ENCODE assay signal across 23 cellular contexts in genomic region chr6:41931792-41932191, GRCh38. TPM values are rescaled to one million over a fixed set of nuclear protein-coding genes. Genes with fewer than 3 reads are reported as not detected.
A peak's percentile ranks its signal among the peaks of the same experiment; 100 is the strongest.
DNase-seq lines count a peak whose midpoint lies in the region; ATAC-seq, FAIRE-seq and TF ChIP-seq lines count a peak whose summit lies in the region.
"Had no signal": no experiment of that assay in that cellular context is flagged by ENCODE, and none has a peak within 500 bp of the region (broad histone marks: within the 10 kb centered on the region; RNA-seq: fewer than 3 reads in every experiment).

No MANE protein-coding gene starts in this region.

- H3K36me3 ChIP-seq in ACC112 (ENCODE audit: insufficient read depth, low read length), result peaks cover 63% of the 10 kb centered on the region
- H3K36me3 ChIP-seq in K562 (ENCODE audit: control insufficient read depth, insufficient read depth, low read length), result peaks cover 98% of the 10 kb centered on the region

- no peaks in the 10 kb centered on the region for H3K27me3 Mint-ChIP-seq in T-helper 1 cell treated with Interleukin-12 subunit alpha and Interleukin-12 subunit beta and Interleukin-4 antibody, amounts not matched to agents 30 μg/mL and 1 μg/mL, for 36 hours (ENCODE audit: low read depth)
- no peaks in the 10 kb centered on the region for H3K27me3 Mint-ChIP-seq in T-cell

- H3K27ac ChIP-seq in ACC112 (ENCODE audit: low read depth, low read length) (0 out of 2 replicates have a peak overlapping the region, but pooled peaks have one; percentile 20), K562 (ENCODE audit: extremely low read depth, low read depth, low read length) (no peak overlapping the region)
- H3K27ac ChIP-seq: 22Rv1, brain microvascular endothelial cell had no signal

- no peaks in the 10 kb centered on the region for H3K9me3 ChIP-seq in K562 (replicated peaks; ENCODE audit: control insufficient read depth, insufficient read depth, low read depth, low read length)
- H3K9me3 ChIP-seq: SK-N-SH had no signal

- POLR2A ChIA-PET in T-cell (lab: Charles Lee) (no interaction called here), K562 (lab: Yijun Ruan, JAX) (interaction anchor here (0.6 to 13.7 kb wide), 5 partner anchors 5 to 117 kb away, joined by 3 to 166 read pairs (median 3); partner anchors contain the start of genes BYSL, CCND3 and MED20)

- H3K9me1 ChIP-seq in K562 (ENCODE audit: control insufficient read depth, insufficient read depth, low read length), result peaks cover 4% of the 10 kb centered on the region

- intact Hi-C loops in K562 (cut with micrococcal nuclease), result loop anchor here (10.0 kb wide), 1 partner anchor 263 kb away; the partner anchor contains the start of gene GUCA1B

- H3K4me3 Mint-ChIP-seq in T-helper 1 cell treated with Interleukin-12 subunit alpha and Interleukin-12 subunit beta and Interleukin-4 antibody, amounts not matched to agents 30 μg/mL and 1 μg/mL, for 36 hours, result no peak overlapping the region
- no peak overlapping the region for H3K4me3 Mint-ChIP-seq in T-cell

- ATAC-seq in T-cell (replicated peaks in 1 of 4), result no peak
- ATAC-seq in K562, result no peak
- no peak for ATAC-seq in activated CD4-positive, CD25-positive, alpha-beta regulatory T cell treated with anti-CD3 and anti-CD28 coated beads, Interleukin-2, amount 50 U/mL, for 24 hours
- ATAC-seq: HCT116 had no signal

- H2AFZ ChIP-seq in ACC112 (ENCODE audit: low read length, unreplicated experiment) (no peak overlapping the region), K562 (ENCODE audit: low read depth, low read length) (no peak overlapping the region)

- H3K79me2 ChIP-seq in ACC112 (ENCODE audit: control insufficient read depth, insufficient read depth, low read length, unreplicated experiment), result peaks cover 26% of the 10 kb centered on the region
- H3K79me2 ChIP-seq in K562 (ENCODE audit: control insufficient read depth, insufficient read depth, low read length), result peaks cover 49% of the 10 kb centered on the region

- no peak for TF ChIP-seq RAD21 in K562 (CRISPR knock-in tag; conservative IDR thresholded peaks at IDR 0.05 in 1 of 2, IDR thresholded peaks at IDR 0.05 in 1 of 2)

- H3K4me1 ChIP-seq in ACC112 (ENCODE audit: control insufficient read depth, insufficient read depth, low read length, unreplicated experiment) (peaks cover 44% of the 10 kb centered on the region), K562 (replicated peaks in 1 of 2; ENCODE audit: control insufficient read depth in 2 of 2, insufficient read depth in 2 of 2, low read length in 2 of 2) (peaks cover 17 to 21% of the 10 kb centered on the region in 2 experiments)

- TF ChIP-seq EP300 in K562 (IDR thresholded peaks at IDR 0.05; ENCODE audit: low read length), result no peak

- H3K27me3 ChIP-seq in ACC112 (ENCODE audit: insufficient read depth, low read length) (no peaks in the 10 kb centered on the region), K562 (ENCODE audit: control insufficient read depth in 2 of 2, insufficient read depth in 2 of 2, low read length in 2 of 2) (no peaks in the 10 kb centered on the region)
- H3K27me3 ChIP-seq: brain microvascular endothelial cell had no signal

- 55% methylated on average over 2 of the region's 2 CpGs for WGBS in K562 (ENCODE audit: insufficient coverage, low coverage, missing lambda C conversion rate)

- H3K27ac Mint-ChIP-seq in T-helper 1 cell treated with Interleukin-12 subunit alpha and Interleukin-12 subunit beta and Interleukin-4 antibody, amounts not matched to agents 30 μg/mL and 1 μg/mL, for 36 hours, result peak overlapping the region; percentile 60
- peak overlapping the region; percentile 11 to 30 for H3K27ac Mint-ChIP-seq in T-cell

- H3K4me2 ChIP-seq in K562 (ENCODE audit: insufficient read depth, low read length), result no peak overlapping the region
- H3K4me2 ChIP-seq: SK-N-SH had no signal

- peaks cover 18% of the 10 kb centered on the region for H4K20me1 ChIP-seq in K562 (replicated peaks; ENCODE audit: control insufficient read depth, insufficient read depth, low read length)

- TF ChIP-seq POLR2A in K562 (conservative IDR thresholded peaks at IDR 0.05), result peak; percentile 31; the same call in 1 of the 2 replicates

- FAIRE-seq in K562 (lab: Jason Lieb, UNC), result no peak
- FAIRE-seq: colon, GM19239, small intestine had no signal

- H3K4me1 Mint-ChIP-seq in T-helper 1 cell treated with Interleukin-12 subunit alpha and Interleukin-12 subunit beta and Interleukin-4 antibody, amounts not matched to agents 30 μg/mL and 1 μg/mL, for 36 hours (ENCODE audit: low read depth), result peaks cover 53% of the 10 kb centered on the region
- H3K4me1 Mint-ChIP-seq in T-cell, result peaks cover 33 to 49% (median 47%) of the 10 kb centered on the region in 3 donors

- DNase-seq in T-helper 1 cell, result no peak
- no peak for DNase-seq in T-cell
- no peak for DNase-seq in K562 (ENCODE audit: extremely low read depth in 1 of 4, low spot score in 3 of 4)
- DNase-seq in hypothalamus (lab: John Stamatoyannopoulos, UW), result no peak
- DNase-seq in SK-N-DZ (ENCODE audit: low spot score), result no peak
- DNase-seq: activated CD4-positive, alpha-beta T cell treated with anti-CD3 and anti-CD28 coated beads for 1 hour; brain microvascular endothelial cell; KBM-7; NCI-H2171 treated with DMSO at 0.1 percent for 48 hours; NCI-H526 treated with DMSO at 0.1 percent for 48 hours; RPMI8226; SK-N-SH; small intestine; stimulated activated CD4-positive, alpha-beta T cell treated with anti-CD3 and anti-CD28 coated beads, Interleukin-2, amount 100 ng/mL, for 48 hours; trophoblast cell had no signal

- H3K9ac ChIP-seq in K562 (ENCODE audit: insufficient read depth in 1 of 2, low read depth in 2 of 2, low read length in 2 of 2), result no peak overlapping the region
- H3K9ac ChIP-seq: SK-N-SH had no signal

- in situ Hi-C loops in K562 (cut with MboI), result no loop called here

- CTCF ChIA-PET in T-cell (lab: Charles Lee) (interaction anchor here (0.6 to 1.2 kb wide), 2 partner anchors 10 to 70 kb away, joined by 5 to 8 read pairs; partner anchors contain the start of genes BYSL (in 1 of the 2) and MED20 (in 1 of the 2)), K562 (lab: Yijun Ruan, JAX; ENCODE audit: low intra/inter-chr PET ratio) (interaction anchor here (0.6 to 0.7 kb wide), 2 partner anchors 114 to 485 kb away, joined by 3 read pairs; no protein-coding TSS in a partner anchor)

- H3K4me3 ChIP-seq in ACC112 (ENCODE audit: low read depth, low read length) (no peak overlapping the region), K562 (no peak overlapping the region)
- H3K4me3 ChIP-seq: lung had no signal

- no peak for TF ChIP-seq CTCF in K562 (IDR thresholded peaks at IDR 0.05 in 2 of 3, conservative IDR thresholded peaks at IDR 0.05 in 1 of 3; ENCODE audit: insufficient read depth in 2 of 3, low read depth in 1 of 3, low read length in 3 of 3)

- H3K36me3 Mint-ChIP-seq in T-helper 1 cell treated with Interleukin-12 subunit alpha and Interleukin-12 subunit beta and Interleukin-4 antibody, amounts not matched to agents 30 μg/mL and 1 μg/mL, for 36 hours (ENCODE audit: low read depth), result peaks cover 61% of the 10 kb centered on the region
- H3K36me3 Mint-ChIP-seq in T-cell, result peaks cover 47% of the 10 kb centered on the region

- BruUV-seq in K562 (replicated peaks; lab: Mats Ljungman, UMichigan), result no TSS peak

- no peaks in the 10 kb centered on the region for H3K9me3 Mint-ChIP-seq in T-helper 1 cell treated with Interleukin-12 subunit alpha and Interleukin-12 subunit beta and Interleukin-4 antibody, amounts not matched to agents 30 μg/mL and 1 μg/mL, for 36 hours
- H3K9me3 Mint-ChIP-seq in T-cell, result no peaks in the 10 kb centered on the region

RNA-seq across cellular contexts. Expression of gene CCND3, which starts 9.8 kb away (rescaled TPM):
- total RNA-seq in T-cell, result 100 to 1,000 TPM; 265 to 532 (median 284) TPM
- total RNA-seq in K562 (2011; cell fraction: chromatin; rRNA removed; ENCODE audit: low replicate concordance), result 88.0 and 191 TPM in 2 replicates
- 181 and 188 TPM in 2 replicates for total RNA-seq in K562 (2011; cell fraction: nucleolus; rRNA removed)
- 138 and 178 TPM in 2 replicates for total RNA-seq in K562 (2011; cell fraction: nucleoplasm; rRNA removed)
- total RNA-seq in K562 (2014; rRNA removed), result 112 and 148 TPM in 2 replicates
- total RNA-seq in K562 (2014; rRNA removed; fragmentation: Illumina TruSeq; extraction: Trizol), result 57.5 and 65.7 TPM in 2 replicates
- 75.3 and 75.4 TPM in 2 replicates for total RNA-seq in K562 (2015; rRNA removed; fragmentation: Illumina TruSeq; extraction: Trizol)
- total RNA-seq in K562 (2021), result 196 and 204 TPM in 2 replicates
- 97.4 and 119 TPM in 2 replicates for polyA plus RNA-seq in K562 (2011; rRNA removed)
- 157 and 318 TPM in 2 replicates for polyA plus RNA-seq in K562 (2011; cell fraction: cytosol; rRNA removed)
- polyA plus RNA-seq in K562 (2011; cell fraction: nucleus; rRNA removed), result 168 and 256 TPM in 2 replicates
- 157 and 244 TPM in 2 replicates for polyA plus RNA-seq in K562 (2012)
- 111 and 139 TPM in 2 replicates for polyA plus RNA-seq in K562 (2014; fragmentation: Illumina TruSeq; extraction: Trizol)
- 10 to 100 TPM; 21.5 to 24.7 TPM for polyA plus RNA-seq in K562 (2014; fragmentation: Nextera tagmentation; extraction: Ambion mirVana)
- 124 and 127 TPM in 2 replicates for polyA plus RNA-seq in K562 (2014; rRNA removed)
- 47.7 and 77.9 TPM in 2 replicates for polyA minus RNA-seq in K562 (2011; rRNA and poly(A)+ RNA removed)
- polyA minus RNA-seq in K562 (2011; cell fraction: cytosol; rRNA and poly(A)+ RNA removed), result 109 and 120 TPM in 2 replicates
- polyA minus RNA-seq in K562 (2011; cell fraction: nucleus; rRNA and poly(A)+ RNA removed), result 103 and 115 TPM in 2 replicates
- polyA plus RNA-seq in SK-N-DZ (2014; cell fraction: cytosol; rRNA removed), result 27.2 and 32.7 TPM in 2 replicates
- 23.1 and 30.9 TPM in 2 replicates for polyA plus RNA-seq in SK-N-DZ (2014; cell fraction: nucleus; rRNA removed)

RNA-seq across cellular contexts. Expression of gene BYSL, which starts 10.5 kb away (rescaled TPM):
- total RNA-seq in T-cell (10 to 100 TPM in 3 of 5 donors, 1 to 10 TPM in 2; 3.5 to 20.5 (median 15.0) TPM), K562 (2014; rRNA removed) (53.4 and 65.4 TPM in 2 replicates), K562 (2014; rRNA removed; fragmentation: Illumina TruSeq; extraction: Trizol) (28.9 and 36.2 TPM in 2 replicates), K562 (2015; rRNA removed; fragmentation: Illumina TruSeq; extraction: Trizol) (49.1 and 52.1 TPM in 2 replicates), K562 (2021) (90.6 and 92.3 TPM in 2 replicates)
- total RNA-seq in K562 (2011; cell fraction: chromatin; rRNA removed; ENCODE audit: low replicate concordance), result 24.3 and 66.7 TPM in 2 replicates
- 56.6 and 60.5 TPM in 2 replicates for total RNA-seq in K562 (2011; cell fraction: nucleolus; rRNA removed)
- 38.7 and 41.2 TPM in 2 replicates for total RNA-seq in K562 (2011; cell fraction: nucleoplasm; rRNA removed)
- polyA plus RNA-seq in K562 (2011; rRNA removed) (70.0 and 70.2 TPM in 2 replicates), K562 (2014; fragmentation: Illumina TruSeq; extraction: Trizol) (67.7 and 73.2 TPM in 2 replicates), K562 (2014; fragmentation: Nextera tagmentation; extraction: Ambion mirVana) (10 to 100 TPM; 22.2 to 25.8 TPM), K562 (2014; rRNA removed) (68.2 and 90.7 TPM in 2 replicates)
- 57.8 and 85.0 TPM in 2 replicates for polyA plus RNA-seq in K562 (2011; cell fraction: cytosol; rRNA removed)
- polyA plus RNA-seq in K562 (2011; cell fraction: nucleus; rRNA removed), result 67.9 and 100 TPM in 2 replicates
- 45.5 and 56.6 TPM in 2 replicates for polyA plus RNA-seq in K562 (2012)
- polyA minus RNA-seq in K562 (2011; rRNA and poly(A)+ RNA removed), result 38.0 and 44.7 TPM in 2 replicates
- 42.5 and 53.4 TPM in 2 replicates for polyA minus RNA-seq in K562 (2011; cell fraction: cytosol; rRNA and poly(A)+ RNA removed)
- 30.7 and 40.4 TPM in 2 replicates for polyA minus RNA-seq in K562 (2011; cell fraction: nucleus; rRNA and poly(A)+ RNA removed)
- polyA plus RNA-seq in SK-N-DZ (2014; cell fraction: cytosol; rRNA removed), result 25.3 and 30.9 TPM in 2 replicates
- 25.6 and 34.4 TPM in 2 replicates for polyA plus RNA-seq in SK-N-DZ (2014; cell fraction: nucleus; rRNA removed)

RNA-seq across cellular contexts. Expression of gene MED20, which starts 10.9 kb away (rescaled TPM):
- total RNA-seq in T-cell (10 to 100 TPM in 3 of 5 donors, 1 to 10 TPM in 2; 5.4 to 12.1 (median 11.1) TPM), K562 (2014; rRNA removed) (27.3 and 33.6 TPM in 2 replicates), K562 (2014; rRNA removed; fragmentation: Illumina TruSeq; extraction: Trizol) (44.6 and 45.7 TPM in 2 replicates), K562 (2015; rRNA removed; fragmentation: Illumina TruSeq; extraction: Trizol) (36.7 and 38.1 TPM in 2 replicates), K562 (2021) (46.0 and 46.5 TPM in 2 replicates)
- total RNA-seq in K562 (2011; cell fraction: chromatin; rRNA removed; ENCODE audit: low replicate concordance), result 55.3 and 68.5 TPM in 2 replicates
- total RNA-seq in K562 (2011; cell fraction: nucleolus; rRNA removed), result 42.0 and 46.7 TPM in 2 replicates
- 54.3 and 70.6 TPM in 2 replicates for total RNA-seq in K562 (2011; cell fraction: nucleoplasm; rRNA removed)
- polyA plus RNA-seq in K562 (2011; rRNA removed) (57.6 and 60.0 TPM in 2 replicates), K562 (2014; fragmentation: Illumina TruSeq; extraction: Trizol) (48.8 and 58.2 TPM in 2 replicates), K562 (2014; fragmentation: Nextera tagmentation; extraction: Ambion mirVana) (10 to 100 TPM; 63.8 to 80.9 TPM), K562 (2014; rRNA removed) (30.4 and 32.1 TPM in 2 replicates)
- 61.5 and 69.9 TPM in 2 replicates for polyA plus RNA-seq in K562 (2011; cell fraction: cytosol; rRNA removed)
- polyA plus RNA-seq in K562 (2011; cell fraction: nucleus; rRNA removed), result 37.6 and 39.3 TPM in 2 replicates
- polyA plus RNA-seq in K562 (2012), result 30.2 and 30.4 TPM in 2 replicates
- polyA minus RNA-seq in K562 (2011; rRNA and poly(A)+ RNA removed), result 55.4 and 62.0 TPM in 2 replicates
- 21.7 and 24.6 TPM in 2 replicates for polyA minus RNA-seq in K562 (2011; cell fraction: cytosol; rRNA and poly(A)+ RNA removed)
- polyA minus RNA-seq in K562 (2011; cell fraction: nucleus; rRNA and poly(A)+ RNA removed), result 16.6 and 27.3 TPM in 2 replicates
- polyA plus RNA-seq in SK-N-DZ (2014; cell fraction: cytosol; rRNA removed), result 39.9 and 40.5 TPM in 2 replicates
- polyA plus RNA-seq in SK-N-DZ (2014; cell fraction: nucleus; rRNA removed), result 13.4 and 20.6 TPM in 2 replicates

RNA-seq across cellular contexts. Expression of gene USP49, which starts 36.6 kb away (rescaled TPM):
- total RNA-seq in T-cell, result 1 to 10 TPM; 2.5 to 5.2 (median 3.3) TPM
- total RNA-seq in K562 (2011; cell fraction: chromatin; rRNA removed; ENCODE audit: low replicate concordance), result 12.0 and 22.0 TPM in 2 replicates
- 5.8 and 7.2 TPM in 2 replicates for total RNA-seq in K562 (2011; cell fraction: nucleolus; rRNA removed)
- 14.2 and 27.4 TPM in 2 replicates for total RNA-seq in K562 (2011; cell fraction: nucleoplasm; rRNA removed)
- 3.9 and 4.3 TPM in 2 replicates for total RNA-seq in K562 (2014; rRNA removed)
- 6.5 and 7.3 TPM in 2 replicates for total RNA-seq in K562 (2014; rRNA removed; fragmentation: Illumina TruSeq; extraction: Trizol)
- 4.2 and 4.7 TPM in 2 replicates for total RNA-seq in K562 (2015; rRNA removed; fragmentation: Illumina TruSeq; extraction: Trizol)
- 6.9 and 9.1 TPM in 2 replicates for total RNA-seq in K562 (2021)
- polyA plus RNA-seq in K562 (2011; rRNA removed), result 9.7 and 9.9 TPM in 2 replicates
- 6.0 and 6.7 TPM in 2 replicates for polyA plus RNA-seq in K562 (2011; cell fraction: cytosol; rRNA removed)
- 16.2 and 20.3 TPM in 2 replicates for polyA plus RNA-seq in K562 (2011; cell fraction: nucleus; rRNA removed)
- polyA plus RNA-seq in K562 (2012), result 5.9 and 6.9 TPM in 2 replicates
- polyA plus RNA-seq in K562 (2014; fragmentation: Illumina TruSeq; extraction: Trizol), result 7.7 and 8.5 TPM in 2 replicates
- 1 to 10 TPM; 1.0 to 1.6 TPM for polyA plus RNA-seq in K562 (2014; fragmentation: Nextera tagmentation; extraction: Ambion mirVana)
- 7.8 and 8.3 TPM in 2 replicates for polyA plus RNA-seq in K562 (2014; rRNA removed)
- 6.4 and 7.9 TPM in 2 replicates for polyA minus RNA-seq in K562 (2011; rRNA and poly(A)+ RNA removed)
- polyA minus RNA-seq in K562 (2011; cell fraction: cytosol; rRNA and poly(A)+ RNA removed), result 3.2 and 3.8 TPM in 2 replicates
- 7.0 and 9.3 TPM in 2 replicates for polyA minus RNA-seq in K562 (2011; cell fraction: nucleus; rRNA and poly(A)+ RNA removed)
- polyA plus RNA-seq in SK-N-DZ (2014; cell fraction: cytosol; rRNA removed), result 7.7 and 7.9 TPM in 2 replicates
- polyA plus RNA-seq in SK-N-DZ (2014; cell fraction: nucleus; rRNA removed), result 8.4 and 19.6 TPM in 2 replicates
